In the genomic region with DNA sequence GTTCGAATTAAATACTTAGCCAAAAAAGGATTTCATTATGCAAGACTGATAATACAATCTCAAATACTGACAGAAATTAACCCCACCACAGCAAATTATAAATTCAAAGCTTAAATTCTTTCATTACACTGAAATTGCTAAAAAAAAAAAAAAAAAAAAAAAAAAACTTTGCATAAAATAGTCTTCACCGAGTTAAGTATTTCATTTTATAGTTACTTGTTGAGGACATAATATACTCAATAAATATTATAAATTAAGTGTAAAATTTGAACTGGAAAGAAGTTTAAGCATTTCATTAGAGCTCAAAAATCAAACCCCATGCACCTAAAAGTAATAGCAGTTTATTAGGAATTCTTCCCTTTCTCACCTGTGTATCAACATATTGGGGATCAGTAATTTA, we compare ENCODE assay signal across 1 cellular context.
TF ChIP-seq lines count a peak whose summit lies in the region.

No MANE protein-coding gene starts in this region.

TF ChIP-seq in WTC11, 78 proteins besides CTCF, POLR2A, EP300 and RAD21:
- TF ChIP-seq, protein P1, sequence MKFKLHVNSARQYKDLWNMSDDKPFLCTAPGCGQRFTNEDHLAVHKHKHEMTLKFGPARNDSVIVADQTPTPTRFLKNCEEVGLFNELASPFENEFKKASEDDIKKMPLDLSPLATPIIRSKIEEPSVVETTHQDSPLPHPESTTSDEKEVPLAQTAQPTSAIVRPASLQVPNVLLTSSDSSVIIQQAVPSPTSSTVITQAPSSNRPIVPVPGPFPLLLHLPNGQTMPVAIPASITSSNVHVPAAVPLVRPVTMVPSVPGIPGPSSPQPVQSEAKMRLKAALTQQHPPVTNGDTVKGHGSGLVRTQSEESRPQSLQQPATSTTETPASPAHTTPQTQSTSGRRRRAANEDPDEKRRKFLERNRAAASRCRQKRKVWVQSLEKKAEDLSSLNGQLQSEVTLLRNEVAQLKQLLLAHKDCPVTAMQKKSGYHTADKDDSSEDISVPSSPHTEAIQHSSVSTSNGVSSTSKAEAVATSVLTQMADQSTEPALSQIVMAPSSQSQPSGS (CRISPR knock-in tag; IDR thresholded peaks at IDR 0.05; ENCODE audit: borderline replicate concordance, low read depth): no peak
- TF ChIP-seq, protein P2, sequence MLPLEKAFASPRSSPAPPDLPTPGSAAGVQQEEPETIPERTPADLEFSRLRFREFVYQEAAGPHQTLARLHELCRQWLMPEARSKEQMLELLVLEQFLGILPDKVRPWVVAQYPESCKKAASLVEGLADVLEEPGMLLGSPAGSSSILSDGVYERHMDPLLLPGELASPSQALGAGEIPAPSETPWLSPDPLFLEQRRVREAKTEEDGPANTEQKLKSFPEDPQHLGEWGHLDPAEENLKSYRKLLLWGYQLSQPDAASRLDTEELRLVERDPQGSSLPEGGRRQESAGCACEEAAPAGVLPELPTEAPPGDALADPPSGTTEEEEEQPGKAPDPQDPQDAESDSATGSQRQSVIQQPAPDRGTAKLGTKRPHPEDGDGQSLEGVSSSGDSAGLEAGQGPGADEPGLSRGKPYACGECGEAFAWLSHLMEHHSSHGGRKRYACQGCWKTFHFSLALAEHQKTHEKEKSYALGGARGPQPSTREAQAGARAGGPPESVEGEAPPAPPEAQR (CRISPR knock-in tag; IDR thresholded peaks at IDR 0.05): no peak
- no peak for TF ChIP-seq ZNF671 (CRISPR knock-in tag; IDR thresholded peaks at IDR 0.05)
- no peak for TF ChIP-seq SP1 (CRISPR knock-in tag; conservative IDR thresholded peaks at IDR 0.05)
- TF ChIP-seq ELF4 (CRISPR knock-in tag; IDR thresholded peaks at IDR 0.05; ENCODE audit: low read depth): no peak
- no peak for TF ChIP-seq NR2C2 (CRISPR knock-in tag; IDR thresholded peaks at IDR 0.05)
- no peak for TF ChIP-seq ZNF263 (CRISPR knock-in tag; IDR thresholded peaks at IDR 0.05; ENCODE audit: low read depth)
- no peak for TF ChIP-seq SOX15 (CRISPR knock-in tag; IDR thresholded peaks at IDR 0.05)
- TF ChIP-seq TP53 (CRISPR knock-in tag; IDR thresholded peaks at IDR 0.05): no peak
- no peak for TF ChIP-seq NFYB (CRISPR knock-in tag; conservative IDR thresholded peaks at IDR 0.05; ENCODE audit: low read depth)
- no peak for TF ChIP-seq FOXK1 (CRISPR knock-in tag; IDR thresholded peaks at IDR 0.05)
- TF ChIP-seq SMAD4 (CRISPR knock-in tag; IDR thresholded peaks at IDR 0.05): no peak
- no peak for TF ChIP-seq FOXJ3 (CRISPR knock-in tag; IDR thresholded peaks at IDR 0.05; ENCODE audit: borderline replicate concordance)
- TF ChIP-seq TCF7 (CRISPR knock-in tag; IDR thresholded peaks at IDR 0.05; ENCODE audit: low read depth): no peak
- TF ChIP-seq, protein P3, sequence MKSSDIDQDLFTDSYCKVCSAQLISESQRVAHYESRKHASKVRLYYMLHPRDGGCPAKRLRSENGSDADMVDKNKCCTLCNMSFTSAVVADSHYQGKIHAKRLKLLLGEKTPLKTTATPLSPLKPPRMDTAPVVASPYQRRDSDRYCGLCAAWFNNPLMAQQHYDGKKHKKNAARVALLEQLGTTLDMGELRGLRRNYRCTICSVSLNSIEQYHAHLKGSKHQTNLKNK (CRISPR knock-in tag; IDR thresholded peaks at IDR 0.05): no peak
- no peak for TF ChIP-seq OVOL2 (CRISPR knock-in tag; IDR thresholded peaks at IDR 0.05; ENCODE audit: borderline replicate concordance)
- TF ChIP-seq MXD4 (CRISPR knock-in tag; IDR thresholded peaks at IDR 0.05; ENCODE audit: borderline replicate concordance): no peak
- no peak for TF ChIP-seq ATF1 (CRISPR knock-in tag; IDR thresholded peaks at IDR 0.05)
- TF ChIP-seq EMX1 (CRISPR knock-in tag; IDR thresholded peaks at IDR 0.05): no peak
- TF ChIP-seq TEAD1 (CRISPR knock-in tag; IDR thresholded peaks at IDR 0.05): no peak
TF ChIP-seq in WTC11: peak in this region for 0.
